17 cellular contexts compared by ENCODE assay signal in genomic region chr3:184774996-184775715, GRCh38.
"Had no signal": no experiment of that assay in that cellular context is flagged by ENCODE, and none has a peak within 500 bp of the region (broad histone marks: within the 10 kb centered on the region; RNA-seq: fewer than 3 reads in every experiment).

No MANE protein-coding gene starts in this region.

- H3K9ac ChIP-seq: parathyroid adenoma had no signal

- H3K36me3 ChIP-seq: esophagus muscularis mucosa, gastrocnemius medialis, heart right ventricle, right lobe of liver, vagina had no signal

- H3K9me3 ChIP-seq: esophagus muscularis mucosa, gastrocnemius medialis, heart right ventricle, psoas muscle, right lobe of liver, vagina had no signal

- H3K27ac ChIP-seq: epithelial cell of prostate, esophagus muscularis mucosa, gastrocnemius medialis, heart right ventricle, parathyroid adenoma, psoas muscle, right lobe of liver, skin epidermis, vagina had no signal

- DNase-seq: effector memory CD8-positive, alpha-beta T cell; gastrocnemius medialis; heart right ventricle; hypothalamus; kidney glomerular epithelial cell; natural killer cell; occipital lobe; psoas muscle; retina; right lobe of liver; stimulated activated CD4-positive, alpha-beta T cell treated with anti-CD3 and anti-CD28 coated beads, Interleukin-12 subunit alpha, Interleukin-12 subunit beta, amount 100 ng/mL, for 4 hours; stimulated activated naive CD4-positive, alpha-beta T cell treated with Interleukin-2 at 50 U/mL for 16 hours had no signal

- H3K27me3 ChIP-seq: right lobe of liver, vagina had no signal

- H3K79me2 ChIP-seq: parathyroid adenoma had no signal

- H3K4me1 ChIP-seq: gastrocnemius medialis, parathyroid adenoma, psoas muscle, vagina had no signal

- ATAC-seq: effector memory CD8-positive, alpha-beta T cell; gastrocnemius medialis; heart right ventricle; natural killer cell; psoas muscle; right lobe of liver had no signal

- H3K4me3 ChIP-seq: esophagus muscularis mucosa, gastrocnemius medialis, heart right ventricle, psoas muscle, right lobe of liver, skin epidermis, vagina had no signal
